33 cellular contexts compared by ENCODE assay signal in genomic region chr12:48044396-48044795, GRCh38. TPM values are rescaled to one million over a fixed set of nuclear protein-coding genes. Genes with fewer than 3 reads are reported as not detected.
"Had no signal": no experiment of that assay in that cellular context is flagged by ENCODE, and none has a peak within 500 bp of the region (broad histone marks: within the 10 kb centered on the region; RNA-seq: fewer than 3 reads in every experiment).

No MANE protein-coding gene starts in this region.

- H3K27ac ChIP-seq: adrenal gland, body of pancreas, brain microvascular endothelial cell, breast epithelium, colonic mucosa, VCaP had no signal

- H3K4me1 ChIP-seq: adrenal gland, body of pancreas, breast epithelium had no signal

- H3K9me3 ChIP-seq: adrenal gland, body of pancreas, breast epithelium, colonic mucosa had no signal

- DNase-seq: activated B cell treated with CpG ODN at 0.5 μM for 24 hours; activated CD4-positive, alpha-beta memory T cell treated with anti-CD3 and anti-CD28 coated beads for 36 hours; activated CD4-positive, alpha-beta T cell treated with anti-CD3 and anti-CD28 coated beads for 4 hours; activated CD4-positive, alpha-beta T cell treated with anti-CD3 and anti-CD28 coated beads, Interleukin-2, amount 10 ng/mL, durations not matched to agents 24 days and 14 days; activated CD4-positive, alpha-beta T cell treated with anti-CD3 and anti-CD28 coated beads, Interleukin-2, amount 50 U/mL, for 1 hour; activated CD4-positive, alpha-beta T cell treated with anti-CD3 and anti-CD28 coated beads, Interleukin-2, amount 50 U/mL, for 4 hours; activated CD4-positive, CD25-positive, alpha-beta regulatory T cell treated with anti-CD3 and anti-CD28 coated beads, Interleukin-2, amount 50 U/mL, for 72 hours; activated CD8-positive, alpha-beta memory T cell treated with anti-CD3 and anti-CD28 coated beads, Interleukin-2, amount 50 U/mL, for 4 hours; activated CD8-positive, alpha-beta T cell treated with anti-CD3 and anti-CD28 coated beads for 36 hours; activated effector memory CD4-positive, alpha-beta T cell treated with anti-CD3 and anti-CD28 coated beads, Interleukin-2, amount 50 U/mL, for 16 hours; activated gamma-delta T cell treated with Interleukin-2 at 50 U/mL for 16 hours; activated naive CD4-positive, alpha-beta T cell; activated naive CD4-positive, alpha-beta T cell treated with anti-CD3 and anti-CD28 coated beads, Interleukin-2, amount 50 U/mL, for 16 hours; activated naive CD8-positive, alpha-beta T cell treated with anti-CD3 and anti-CD28 coated beads for 36 hours; activated T-cell treated with anti-CD3 and anti-CD28 coated beads for 4 hours; activated T-cell treated with anti-CD3 and anti-CD28 coated beads, Interleukin-2, amount 50 U/mL, for 1 hour; activated T-cell treated with anti-CD3 and anti-CD28 coated beads, Interleukin-2, amount 50 U/mL, for 4 hours; activated T-cell treated with anti-CD3 and anti-CD28 coated beads, Interleukin-2, amount 50 U/mL, for 72 hours; adrenal gland; amniotic stem cell; aorta; body of pancreas; brain microvascular endothelial cell; central memory CD4-positive, alpha-beta T cell; cerebellar nuclear complex; colonic mucosa; T-helper 2 cell; T-helper 9 cell had no signal

- H3K4me3 ChIP-seq: adrenal gland, body of pancreas, breast epithelium, colonic mucosa had no signal

- H3K27me3 ChIP-seq: adrenal gland, body of pancreas, brain microvascular endothelial cell, breast epithelium, colonic mucosa had no signal

- H3K36me3 ChIP-seq: colonic mucosa had no signal

- ATAC-seq: activated CD8-positive, alpha-beta T cell treated with anti-CD3 and anti-CD28 coated beads for 36 hours; activated naive CD4-positive, alpha-beta T cell treated with anti-CD3 and anti-CD28 coated beads, Interleukin-2, amount 50 U/mL, for 72 hours; activated T-cell treated with anti-CD3 and anti-CD28 coated beads, Interleukin-2, amount 50 U/mL, for 4 hours; activated T-cell treated with anti-CD3 and anti-CD28 coated beads, Interleukin-2, amount 50 U/mL, for 72 hours; activated T-helper 17 cell treated with anti-CD3 and anti-CD28 coated beads, Interleukin-2, amount 50 U/mL, for 72 hours; body of pancreas had no signal

RNA-seq across cellular contexts. Expression of gene COL2A1, which starts 40.1 kb away (rescaled TPM):
- total RNA-seq: activated B cell treated with CpG ODN at 0.5 μM for 24 hours; activated CD4-positive, alpha-beta memory T cell treated with anti-CD3 and anti-CD28 coated beads for 36 hours; activated CD8-positive, alpha-beta memory T cell treated with anti-CD3 and anti-CD28 coated beads for 36 hours; activated naive CD4-positive, alpha-beta T cell treated with anti-CD3 and anti-CD28 coated beads, Interleukin-2, amount 50 U/mL, for 72 hours; activated T-helper 17 cell treated with anti-CD3 and anti-CD28 coated beads, Interleukin-2, amount 50 U/mL, for 72 hours; aorta; body of pancreas had no signal
- polyA plus RNA-seq: aorta had no signal
